ENCODE assay signal across 8 cellular contexts in genomic region chr1:246782120-246782900, GRCh38.
DNase-seq lines count a peak whose midpoint lies in the region; ATAC-seq and TF ChIP-seq lines count a peak whose summit lies in the region.

No MANE protein-coding gene starts in this region.

- peaks cover 3 to 4% of the 10 kb centered on the region in 2 donors for H3K9me3 Mint-ChIP-seq in stimulated activated naive B cell treated with anti-CD40 and anti-IgM and Interleukin-4, amounts not matched to agents 10 μg/mL and 1 μg/mL and 100 μg/mL, for 72 hours
- H3K9me3 Mint-ChIP-seq in stimulated activated memory B cell treated with anti-CD40 and anti-IgM and Interleukin-4, amounts not matched to agents 10 μg/mL and 1 μg/mL and 100 μg/mL, for 72 hours, result peaks cover 7% of the 10 kb centered on the region

- TF ChIP-seq POLR2A in erythroblast (IDR thresholded peaks at IDR 0.05; ENCODE audit: low read length), result no peak

- H3K27ac Mint-ChIP-seq in stimulated activated naive B cell treated with anti-CD40 and anti-IgM and Interleukin-4, amounts not matched to agents 10 μg/mL and 1 μg/mL and 100 μg/mL, for 72 hours, result peak overlapping the region; percentile 53
- H3K27ac Mint-ChIP-seq in stimulated activated memory B cell treated with anti-CD40 and anti-IgM and Interleukin-4, amounts not matched to agents 10 μg/mL and 1 μg/mL and 100 μg/mL, for 72 hours, result no peak overlapping the region

- no peak overlapping the region; the same call in 1 of the 2 replicates for H3K4me2 ChIP-seq in OCI-LY1 (ENCODE audit: low read length)

- peak overlapping the region; percentile 48 for H3K27ac ChIP-seq in OCI-LY1 (ENCODE audit: low read depth, low read length, poor library complexity, severe bottlenecking)

- no peak overlapping the region; the same call in 1 of the 2 replicates for H3K9ac ChIP-seq in OCI-LY1 (ENCODE audit: low read length)

- no peaks in the 10 kb centered on the region for H3K9me2 ChIP-seq in OCI-LY1 (ENCODE audit: low read depth, low read length)

- peaks cover 19 to 31% of the 10 kb centered on the region in 2 donors for H3K27me3 Mint-ChIP-seq in stimulated activated naive B cell treated with anti-CD40 and anti-IgM and Interleukin-4, amounts not matched to agents 10 μg/mL and 1 μg/mL and 100 μg/mL, for 72 hours
- peaks cover 25% of the 10 kb centered on the region for H3K27me3 Mint-ChIP-seq in stimulated activated memory B cell treated with anti-CD40 and anti-IgM and Interleukin-4, amounts not matched to agents 10 μg/mL and 1 μg/mL and 100 μg/mL, for 72 hours

- TF ChIP-seq CTCF in OCI-LY1 (IDR thresholded peaks at IDR 0.05; ENCODE audit: low read length), result no peak

- peaks cover 4% of the 10 kb centered on the region; the same call in 1 of the 2 replicates for H3K9me3 ChIP-seq in OCI-LY1 (ENCODE audit: low read length)

- DNase-seq in GM04503 (ENCODE audit: low read depth) (peak; percentile 76), erythroblast (lab: John Stamatoyannopoulos, UW) (peak; percentile 19 to 29), OCI-M2 (lab: John Stamatoyannopoulos, UW; ENCODE audit: unreplicated experiment) (no peak), inferior parietal cortex (ENCODE audit: extremely low spot score) (no peak)
- DNase-seq in stimulated activated naive B cell treated with anti-CD40 and anti-IgM and Interleukin-4, amounts not matched to agents 10 μg/mL and 1 μg/mL and 100 μg/mL, for 72 hours, result no peak

- H3K36me3 ChIP-seq in OCI-LY1 (ENCODE audit: insufficient read depth, low read length), result 0 out of 2 replicates have a peak, but pooled peaks cover 5% of the 10 kb centered on the region

- ATAC-seq in HG03064 (IDR thresholded peaks at IDR 0.05; ENCODE audit: low read depth, unreplicated experiment), result peak; percentile 75
- peak; percentile 42 to 60 for ATAC-seq in stimulated activated naive B cell treated with anti-CD40 and anti-IgM and Interleukin-4, amounts not matched to agents 10 μg/mL and 1 μg/mL and 100 μg/mL, for 72 hours (replicated peaks)
- ATAC-seq in stimulated activated memory B cell treated with anti-CD40 and anti-IgM and Interleukin-4, amounts not matched to agents 10 μg/mL and 1 μg/mL and 100 μg/mL, for 72 hours, result no peak

- no peaks in the 10 kb centered on the region for H4K20me1 ChIP-seq in OCI-LY1 (ENCODE audit: insufficient read depth, low read length)

- H3F3A ChIP-seq in OCI-LY1 (ENCODE audit: insufficient read depth, low read length), result no peaks in the 10 kb centered on the region

- no peaks in the 10 kb centered on the region for H3K79me2 ChIP-seq in OCI-LY1 (ENCODE audit: insufficient read depth, low read length)

- no peak overlapping the region for H3K4me3 Mint-ChIP-seq in stimulated activated naive B cell treated with anti-CD40 and anti-IgM and Interleukin-4, amounts not matched to agents 10 μg/mL and 1 μg/mL and 100 μg/mL, for 72 hours
- no peak overlapping the region for H3K4me3 Mint-ChIP-seq in stimulated activated memory B cell treated with anti-CD40 and anti-IgM and Interleukin-4, amounts not matched to agents 10 μg/mL and 1 μg/mL and 100 μg/mL, for 72 hours

- H3K4me1 Mint-ChIP-seq in stimulated activated naive B cell treated with anti-CD40 and anti-IgM and Interleukin-4, amounts not matched to agents 10 μg/mL and 1 μg/mL and 100 μg/mL, for 72 hours, result peaks cover 11 to 24% of the 10 kb centered on the region in 2 donors
- peaks cover 9% of the 10 kb centered on the region for H3K4me1 Mint-ChIP-seq in stimulated activated memory B cell treated with anti-CD40 and anti-IgM and Interleukin-4, amounts not matched to agents 10 μg/mL and 1 μg/mL and 100 μg/mL, for 72 hours

- no peak overlapping the region for H2AFZ ChIP-seq in OCI-LY1 (ENCODE audit: low read length)

- peaks cover 9 to 27% of the 10 kb centered on the region in 2 donors for H3K36me3 Mint-ChIP-seq in stimulated activated naive B cell treated with anti-CD40 and anti-IgM and Interleukin-4, amounts not matched to agents 10 μg/mL and 1 μg/mL and 100 μg/mL, for 72 hours
- H3K36me3 Mint-ChIP-seq in stimulated activated memory B cell treated with anti-CD40 and anti-IgM and Interleukin-4, amounts not matched to agents 10 μg/mL and 1 μg/mL and 100 μg/mL, for 72 hours, result peaks cover 25% of the 10 kb centered on the region

- H3K27me3 ChIP-seq in OCI-LY1 (ENCODE audit: insufficient read depth, low read length), result no peaks in the 10 kb centered on the region

- peaks cover 32% of the 10 kb centered on the region for H3K4me1 ChIP-seq in OCI-LY1 (ENCODE audit: insufficient read depth, low read length, severe bottlenecking)

- no peak overlapping the region for H3K4me3 ChIP-seq in OCI-LY1 (ENCODE audit: low read depth, low read length, poor library complexity, severe bottlenecking)

Comparison
In these comparisons a context has a peak if more than half of its experiments do, and no peak if none do; other contexts are left out.
1. DNase-seq: peak in GM04503 (single experiment) and erythroblast (2 of 2); none in stimulated activated naive B cell treated with anti-CD40 and anti-IgM and Interleukin-4, amounts not matched to agents 10 μg/mL and 1 μg/mL and 100 μg/mL, for 72 hours (single experiment), OCI-M2 (single experiment) and inferior parietal cortex (single experiment).